Comparison of ENCODE assay signal across 17 cellular contexts in the genomic region with DNA sequence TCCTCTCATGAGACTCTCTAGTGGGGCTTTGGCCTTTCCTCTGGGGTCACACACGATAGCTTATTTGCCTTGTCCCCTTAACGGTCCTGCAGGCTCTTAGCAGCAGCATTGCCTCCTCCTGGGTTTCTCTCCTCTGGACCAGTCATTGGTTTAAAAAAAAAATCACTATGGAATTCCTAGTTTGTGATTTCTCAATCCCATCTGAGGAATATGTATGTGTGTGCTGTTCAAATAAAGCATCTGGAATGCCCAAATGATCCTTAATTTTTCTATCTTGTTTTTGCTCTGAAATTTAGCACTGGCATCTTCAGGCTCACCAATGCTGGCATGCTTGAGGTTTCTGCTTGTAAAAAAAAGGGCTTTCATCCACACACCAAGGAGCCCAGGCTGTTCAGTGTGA. TPM values are rescaled to one million over a fixed set of nuclear protein-coding genes. Genes with fewer than 3 reads are reported as not detected.
DNase-seq lines count a peak whose midpoint lies in the region; ATAC-seq and TF ChIP-seq lines count a peak whose summit lies in the region.
"Had no signal": no experiment of that assay in that cellular context is flagged by ENCODE, and none has a peak within 500 bp of the region (broad histone marks: within the 10 kb centered on the region; RNA-seq: fewer than 3 reads in every experiment).

No MANE protein-coding gene starts in this region.

- H3K4me1 ChIP-seq in GM23248 (ENCODE audit: insufficient read depth): peaks cover 43% of the 10 kb centered on the region
- H3K4me1 ChIP-seq: Caco-2 had no signal

- in situ Hi-C loops in GM23248 (cut with MboI): no loop called here

- no peak for ATAC-seq in HG02763 (IDR thresholded peaks at IDR 0.05; ENCODE audit: unreplicated experiment)

- 53 to 58% methylated on average over 2 of the region's 2 CpGs for WGBS in GM23248 (ENCODE audit: low coverage in 1 of 2, low lambda C conversion rate in 2 of 2, missing lambda C conversion rate in 2 of 2), 2 experiments

- H3K9ac ChIP-seq in GM23248: no peak overlapping the region

- H3K4me3 Mint-ChIP-seq in nephron: no peak overlapping the region
- H3K4me3 Mint-ChIP-seq: CD4-positive, alpha-beta T cell; H9; IgD-negative memory B cell had no signal

- no peaks in the 10 kb centered on the region for H3K9me3 Mint-ChIP-seq in nephron
- H3K9me3 Mint-ChIP-seq: CD4-positive, alpha-beta T cell; H9; IgD-negative memory B cell had no signal

- no peaks in the 10 kb centered on the region for H3K79me2 ChIP-seq in GM23248 (ENCODE audit: insufficient read depth)

- H3K4me3 ChIP-seq in GM23248 (no peak overlapping the region), MG63 (no peak overlapping the region)

- no peak overlapping the region for H2AFZ ChIP-seq in GM23248

- H3K4me1 Mint-ChIP-seq in nephron: peaks cover 61% of the 10 kb centered on the region
- H3K4me1 Mint-ChIP-seq: IgD-negative memory B cell had no signal

- TF ChIP-seq CTCF in nephron (IDR thresholded peaks at IDR 0.05; ENCODE audit: unreplicated experiment in 3 of 3): no peak

- peak overlapping the region in 2 of 3 experiments; percentile 51 to 62 for H3K27ac Mint-ChIP-seq in nephron
- H3K27ac Mint-ChIP-seq: CD4-positive, alpha-beta T cell; IgD-negative memory B cell had no signal

- peak; percentile 48 for DNase-seq in GM23248
- peak; percentile 14 for DNase-seq in NCI-H69 (lab: John Stamatoyannopoulos, UW)
- DNase-seq in fibroblast of gingiva (ENCODE audit: low read depth): peak; percentile 41
- DNase-seq in MG63: no peak
- DNase-seq in Kasumi-1 (lab: John Stamatoyannopoulos, UW): no peak
- no peak for DNase-seq in DMS53 treated with DMSO at 0.1 percent for 48 hours (lab: John Stamatoyannopoulos, UW; ENCODE audit: unreplicated experiment)
- DNase-seq: AML-193; Caco-2; CD4-positive, alpha-beta T cell; DMS79; GDM1; H9; KBM-7 had no signal

- peaks cover 12% of the 10 kb centered on the region; the same call in 1 of the 2 replicates for H3K36me3 ChIP-seq in GM23248 (ENCODE audit: low read depth)
- H3K36me3 ChIP-seq in MG63: peaks cover 57% of the 10 kb centered on the region

- no peaks in the 10 kb centered on the region for H3K9me2 ChIP-seq in GM23248 (ENCODE audit: insufficient read depth)

- H3K27me3 ChIP-seq in GM23248 (replicated peaks; ENCODE audit: insufficient read depth): no peaks in the 10 kb centered on the region
- H3K27me3 ChIP-seq in MG63: no peaks in the 10 kb centered on the region

- no peaks in the 10 kb centered on the region for H3K36me3 Mint-ChIP-seq in nephron (ENCODE audit: low read depth)

- no peaks in the 10 kb centered on the region for H3K27me3 Mint-ChIP-seq in nephron (ENCODE audit: low read depth)
- H3K27me3 Mint-ChIP-seq: CD4-positive, alpha-beta T cell; IgD-negative memory B cell had no signal

- peaks cover 41% of the 10 kb centered on the region for H3F3A ChIP-seq in GM23248 (ENCODE audit: insufficient read depth)

- no peak overlapping the region for H3K27ac ChIP-seq in GM23248
- H3K27ac ChIP-seq: C4-2B had no signal

- no peak overlapping the region for H3K4me2 ChIP-seq in GM23248 (ENCODE audit: unreplicated experiment)

- no peaks in the 10 kb centered on the region for H3K9me3 ChIP-seq in GM23248 (ENCODE audit: low read depth)
- no peaks in the 10 kb centered on the region for H3K9me3 ChIP-seq in MG63
- H3K9me3 ChIP-seq: Caco-2 had no signal

- H4K20me1 ChIP-seq in GM23248 (ENCODE audit: insufficient read depth): no peaks in the 10 kb centered on the region

RNA-seq across cellular contexts. Expression of a gene that starts 30.5 kb away (rescaled TPM):
- total RNA-seq in GM23248 (2014; rRNA removed; shearing (Covaris generic)): 161 and 164 TPM in 2 replicates
- polyA plus RNA-seq in GM23248 (2016; fragmentation: Nextera tagmentation; extraction: Ambion mirVana): 249 and 262 TPM in 2 replicates
- total RNA-seq in MG63 (2014; rRNA removed; shearing (Covaris generic); ENCODE audit: low replicate concordance): 19.4 and 24.2 TPM in 2 replicates
- total RNA-seq: Caco-2 had no signal

RNA-seq across cellular contexts. Expression of a gene that starts 42.0 kb away (rescaled TPM):
- total RNA-seq in GM23248 (2014; rRNA removed; shearing (Covaris generic)): 22.4 and 23.9 TPM in 2 replicates
- polyA plus RNA-seq in GM23248 (2016; fragmentation: Nextera tagmentation; extraction: Ambion mirVana): 13.3 and 15.1 TPM in 2 replicates
- total RNA-seq in MG63 (2014; rRNA removed; shearing (Covaris generic); ENCODE audit: low replicate concordance): 23.1 and 27.3 TPM in 2 replicates

Comparison
In these comparisons a context has a peak if more than half of its experiments do, and no peak if none do; other contexts are left out.
1. DNase-seq: peak in GM23248 (single experiment), NCI-H69 (single experiment) and fibroblast of gingiva (single experiment); none in MG63 (single experiment), Kasumi-1 (0 of 2) and DMS53 treated with DMSO at 0.1 percent for 48 hours (single experiment).